ENCODE assay signal across 1 cellular context in genomic region chr7:94069154-94069739, GRCh38.
TF ChIP-seq lines count a peak whose summit lies in the region.

No MANE protein-coding gene starts in this region.

TF ChIP-seq in SK-N-SH, 30 proteins besides CTCF, POLR2A, EP300 and RAD21 (continued from another document):
- TF ChIP-seq MAX (IDR thresholded peaks at IDR 0.05; ENCODE audit: low read depth) (no peak), JUND (IDR thresholded peaks at IDR 0.05) (no peak), FOSL2 (IDR thresholded peaks at IDR 0.05; ENCODE audit: borderline replicate concordance, low read depth) (no peak), FOXJ3 (CRISPR knock-in tag; IDR thresholded peaks at IDR 0.05) (no peak), GABPA (IDR thresholded peaks at IDR 0.05; ENCODE audit: low read depth) (no peak), TCF12 (IDR thresholded peaks at IDR 0.05) (no peak), SMC3 (IDR thresholded peaks at IDR 0.05; ENCODE audit: low read depth, low read length) (no peak), USF2 (IDR thresholded peaks at IDR 0.05; ENCODE audit: borderline replicate concordance, low read depth, low read length) (no peak), RFX5 (IDR thresholded peaks at IDR 0.05; ENCODE audit: low read length) (no peak), CHD2 (IDR thresholded peaks at IDR 0.05; ENCODE audit: low read length, partially characterized antibody) (no peak)
